ENCODE assay signal across 8 cellular contexts in the genomic region with DNA sequence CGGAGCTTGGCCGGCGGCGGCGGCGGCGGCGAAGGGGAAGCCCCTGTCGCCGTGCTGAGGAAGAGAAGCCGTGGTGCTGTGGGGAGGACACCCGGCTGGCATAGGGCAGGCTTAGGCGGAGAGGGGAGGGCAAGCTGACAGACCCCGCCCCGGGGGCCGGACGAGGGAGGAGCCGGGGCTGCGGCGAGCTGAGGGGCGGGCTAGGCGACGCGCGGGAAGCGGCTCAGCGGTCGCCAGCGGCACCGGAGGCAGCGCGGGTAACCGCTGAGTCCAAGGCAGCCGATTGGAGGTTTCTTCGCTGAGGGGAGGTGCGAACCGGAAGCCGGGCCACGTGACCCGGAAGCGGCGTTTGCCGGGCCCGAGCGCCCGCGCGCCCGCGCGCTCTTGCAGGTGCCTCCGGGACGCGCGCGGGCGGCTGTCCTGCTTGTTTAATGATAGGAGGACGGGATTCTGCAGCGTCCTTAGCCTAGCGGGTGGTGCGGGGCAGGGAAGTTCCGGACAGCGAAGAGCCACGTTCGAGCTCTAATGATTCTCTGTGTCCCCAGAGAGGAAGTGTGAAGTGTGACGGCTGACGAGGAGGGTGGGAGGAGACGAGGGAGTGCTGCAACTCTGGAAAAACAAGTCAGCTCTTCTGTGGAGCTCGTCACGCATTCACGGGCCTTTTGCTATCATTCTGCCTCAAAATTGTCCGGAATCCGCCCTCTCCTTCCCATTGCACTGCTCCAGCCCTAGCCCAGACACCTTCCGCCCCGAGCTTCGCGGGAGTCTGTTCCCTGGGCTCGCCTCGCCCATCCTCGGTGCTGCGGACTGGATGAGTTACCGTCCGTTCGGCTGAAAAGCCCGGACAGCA. TPM values are rescaled to one million over a fixed set of nuclear protein-coding genes. Genes with fewer than 3 reads are reported as not detected.
A peak's percentile ranks its signal among the peaks of the same experiment; 100 is the strongest.
DNase-seq lines count a peak whose midpoint lies in the region; ATAC-seq and TF ChIP-seq lines count a peak whose summit lies in the region.

A gene (minus strand): TSS at position 102 of the 850 bp plus-strand sequence. CDS start 2,289 bp downstream, outside the sequence.

- TF ChIP-seq EP300 in transverse colon (IDR thresholded peaks at IDR 0.05; ENCODE audit: low read depth), result no peak

- H3K36me3 Mint-ChIP-seq in T-cell, result peaks cover 2% of the 10 kb centered on the region

- H3K27me3 ChIP-seq in transverse colon, result no peaks in the 10 kb centered on the region

- H3K27ac ChIP-seq in adipose tissue (ENCODE audit: low read depth, low read length) (peak within 1 kb of the TSS; percentile 92), transverse colon (peak within 1 kb of the TSS; percentile 91 to 96 (median 92))

- peak; percentile 95 for ATAC-seq in HG02870 (IDR thresholded peaks at IDR 0.05; ENCODE audit: unreplicated experiment)
- peak; percentile 93 to 96 (median 94) for ATAC-seq in T-cell (replicated peaks in 1 of 4)

- CTCF ChIA-PET in T-cell (lab: Charles Lee), result interaction anchor here in 1 of 2 donors (0.6 to 1.4 kb wide), 7 partner anchors 36 to 1035 kb away, joined by 3 to 6 read pairs (median 3); a partner anchor contains a TSS

- in situ Hi-C loops in GM13977 (cut with MboI; ENCODE audit: low pct_unique_long_range_greater_than_20kb, low sequenced_read_pairs, unreplicated experiment) (no loop called here), transverse colon (cut with MboI; ENCODE audit: low pct_ligation_motif_present in 1 of 4, low pct_unique_long_range_greater_than_20kb in 1 of 4, low sequenced_read_pairs in 3 of 4) (no loop called here)

- WGBS in adipose tissue, 3 donors, result 0 to 1% (median 0%) methylated on average over 47 to 85 of the region's 85 CpGs
- 1% methylated on average over 74 of the region's 85 CpGs; no CpG with 5 or more reads in 1 of the 2 donors for WGBS in transverse colon (ENCODE audit: low coverage in 1 of 2), 2 donors

- no peaks in the 10 kb centered on the region for H3K9me3 ChIP-seq in transverse colon

- TF ChIP-seq CTCF in GM13977 (IDR thresholded peaks at IDR 0.05; ENCODE audit: extremely low read depth, insufficient read depth, missing control alignments) (no peak), transverse colon (IDR thresholded peaks at IDR 0.05) (no peak)

- DNase-seq in GM13977 (ENCODE audit: low spot score) (peak; percentile 96), NCI-H146 (lab: John Stamatoyannopoulos, UW) (peak; percentile 93), T-cell (peak; percentile 85 to 98 (median 92)), cardiac septum (ENCODE audit: low spot score) (peak; percentile 97), pons (ENCODE audit: low spot score) (peak; percentile 91), transverse colon (peak; percentile 97)

- H3K4me1 ChIP-seq in transverse colon, result peaks cover 0 to 10% (median 2%) of the 10 kb centered on the region in 4 donors

- peak within 1 kb of the TSS; percentile 36 to 84 (median 82) for H3K4me3 ChIP-seq in transverse colon

- peak within 1 kb of the TSS; percentile 91 to 98 (median 93) for H3K4me3 Mint-ChIP-seq in T-cell

- H3K9me3 Mint-ChIP-seq in T-cell, result no peaks in the 10 kb centered on the region

- H3K27me3 Mint-ChIP-seq in T-cell, result no peaks in the 10 kb centered on the region

- peaks cover 20 to 35% (median 28%) of the 10 kb centered on the region in 3 donors for H3K4me1 Mint-ChIP-seq in T-cell

- intact Hi-C loops in cardiac septum (cut with DNase I) (loop anchor here (5.0 to 10.0 kb wide), 2 partner anchors 63 to 860 kb away; a partner anchor contains a TSS), transverse colon (cut with DNase I; ENCODE audit: low total_unique reads) (loop anchor here (5.0 kb wide), 1 partner anchor 1017 kb away; a partner anchor contains a TSS)

- H3K27ac Mint-ChIP-seq in T-cell, result peak within 1 kb of the TSS; percentile 97

- TF ChIP-seq POLR2A in transverse colon (IDR thresholded peaks at IDR 0.05), result peak; percentile 69

- no peaks in the 10 kb centered on the region for H3K36me3 ChIP-seq in transverse colon

- POLR2A ChIA-PET in T-cell (lab: Charles Lee), result interaction anchor here (0.6 to 1.1 kb wide), 6 partner anchors 11 to 180 kb away, joined by 3 to 17 read pairs (median 4); a partner anchor contains a TSS

RNA-seq across cellular contexts. Expression of the gene that starts here (rescaled TPM):
- total RNA-seq in T-cell (10 to 100 TPM; 19.1 to 29.5 (median 25.3) TPM), cardiac septum (198 TPM), transverse colon (10 to 100 TPM; 26.2 to 27.6 (median 26.7) TPM)
- 10 to 100 TPM in 2 of 3 donors, 1 to 10 TPM in 1; 7.0 to 34.1 (median 15.6) TPM for polyA plus RNA-seq in adipose tissue

Comparison
In these comparisons a context has a peak if more than half of its experiments do, and no peak if none do; other contexts are left out.
1. Peak in every context shown above with its lines: DNase-seq, ATAC-seq, H3K4me3 ChIP-seq and H3K27ac ChIP-seq.